1 cellular context compared by ENCODE assay signal in genomic region chr15:85010472-85011209, GRCh38.
TF ChIP-seq lines count a peak whose summit lies in the region.

No MANE protein-coding gene starts in this region.

TF ChIP-seq in GM12878, 131 proteins besides CTCF, POLR2A, EP300 and RAD21 (continued from another document):
- TF ChIP-seq RELB (IDR thresholded peaks at IDR 0.05; ENCODE audit: low read depth) (no peak), SPI1 (IDR thresholded peaks at IDR 0.05; ENCODE audit: borderline replicate concordance, insufficient read depth, low read depth, low read length) (peak; percentile 76), PRDM15 (CRISPR knock-in tag; IDR thresholded peaks at IDR 0.05) (0 out of 2 replicates have a peak, but pooled peaks have one; percentile 24), MTA2 (IDR thresholded peaks at IDR 0.05; ENCODE audit: low read depth) (peak; percentile 68; the same call in 1 of the 2 replicates)
- TF ChIP-seq, protein P1, sequence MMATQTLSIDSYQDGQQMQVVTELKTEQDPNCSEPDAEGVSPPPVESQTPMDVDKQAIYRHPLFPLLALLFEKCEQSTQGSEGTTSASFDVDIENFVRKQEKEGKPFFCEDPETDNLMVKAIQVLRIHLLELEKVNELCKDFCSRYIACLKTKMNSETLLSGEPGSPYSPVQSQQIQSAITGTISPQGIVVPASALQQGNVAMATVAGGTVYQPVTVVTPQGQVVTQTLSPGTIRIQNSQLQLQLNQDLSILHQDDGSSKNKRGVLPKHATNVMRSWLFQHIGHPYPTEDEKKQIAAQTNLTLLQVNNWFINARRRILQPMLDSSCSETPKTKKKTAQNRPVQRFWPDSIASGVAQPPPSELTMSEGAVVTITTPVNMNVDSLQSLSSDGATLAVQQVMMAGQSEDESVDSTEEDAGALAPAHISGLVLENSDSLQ (IDR thresholded peaks at IDR 0.05): 0 out of 2 replicates have a peak, but pooled peaks have one; percentile 30
